9 cellular contexts compared by ENCODE assay signal in genomic region chr6:115663681-115664080, GRCh38.
"Had no signal": no experiment of that assay in that cellular context is flagged by ENCODE, and none has a peak within 500 bp of the region (broad histone marks: within the 10 kb centered on the region; RNA-seq: fewer than 3 reads in every experiment).

No MANE protein-coding gene starts in this region.

- H3K4me1 Mint-ChIP-seq: IgD-negative memory B cell had no signal

- H3K27me3 Mint-ChIP-seq: IgD-negative memory B cell had no signal

- H3K4me1 ChIP-seq: HAP-1 had no signal

- H3K4me3 ChIP-seq: GM23248, HAP-1 had no signal

- H3K27ac Mint-ChIP-seq: HFFc6, IgD-negative memory B cell had no signal

- H3K9me3 ChIP-seq: HAP-1 had no signal

- H3K9me3 Mint-ChIP-seq: HFFc6 had no signal

- FAIRE-seq: HepG2 had no signal

- H3K27ac ChIP-seq: GM23248, HL-60 had no signal

- H3K36me3 ChIP-seq: HAP-1 had no signal

- H3K4me3 Mint-ChIP-seq: HFFc6, IgD-negative memory B cell had no signal

- H3K36me3 Mint-ChIP-seq: IgD-negative memory B cell had no signal

- H3K9ac ChIP-seq: GM23248 had no signal

- DNase-seq: GM23248, GOT3, H7, HFFc6, KBM-7 had no signal
